Comparison of ENCODE assay signal across 10 cellular contexts in genomic region chr6:156852147-156852857, GRCh38.
DNase-seq lines count a peak whose midpoint lies in the region; ATAC-seq and TF ChIP-seq lines count a peak whose summit lies in the region.
"Had no signal": no experiment of that assay in that cellular context is flagged by ENCODE, and none has a peak within 500 bp of the region (broad histone marks: within the 10 kb centered on the region; RNA-seq: fewer than 3 reads in every experiment).

No MANE protein-coding gene starts in this region.

- H3K27ac ChIP-seq in PC-9, result no peak overlapping the region
- H3K27ac ChIP-seq: epithelial cell of prostate had no signal

- BruUV-seq in PC-9 (replicated peaks; lab: Mats Ljungman, UMichigan), result no TSS peak

- POLR2A ChIA-PET in PC-9 (lab: Charles Lee; ENCODE audit: unreplicated experiment), result no interaction called here

- no peak for TF ChIP-seq CTCF in PC-9 (conservative IDR thresholded peaks at IDR 0.05)

- peaks cover 16% of the 10 kb centered on the region for H4K20me1 ChIP-seq in PC-9 (ENCODE audit: insufficient read depth)

- H3F3A ChIP-seq in PC-9 (ENCODE audit: insufficient read depth, low read depth), result no peaks in the 10 kb centered on the region

- H3K4me1 ChIP-seq in iPS-15b (ENCODE audit: control insufficient read depth, insufficient read depth, low read length) (peaks cover 60% of the 10 kb centered on the region), PC-9 (replicated peaks; ENCODE audit: insufficient read depth) (no peaks in the 10 kb centered on the region)

- H3K9me3 ChIP-seq in iPS-15b (ENCODE audit: control insufficient read depth, insufficient read depth, low read length) (no peaks in the 10 kb centered on the region), PC-9 (ENCODE audit: insufficient read depth, low read depth) (no peaks in the 10 kb centered on the region)

- H3K9me2 ChIP-seq in PC-9 (ENCODE audit: insufficient read depth), result no peaks in the 10 kb centered on the region

- peak; percentile 48 for ATAC-seq in GM18511 (IDR thresholded peaks at IDR 0.05; ENCODE audit: unreplicated experiment)
- peak; percentile 63 for ATAC-seq in GM21723 (IDR thresholded peaks at IDR 0.05; ENCODE audit: unreplicated experiment)
- peak; percentile 59 for ATAC-seq in HG03521 (IDR thresholded peaks at IDR 0.05; ENCODE audit: unreplicated experiment)
- ATAC-seq in left lobe of liver, result no peak

- H3K4me2 ChIP-seq in PC-9, result no peak overlapping the region

- H2AFZ ChIP-seq in PC-9, result no peak overlapping the region

- no peaks in the 10 kb centered on the region for H3K27me3 ChIP-seq in iPS-15b (ENCODE audit: control insufficient read depth, insufficient read depth, low read length)
- H3K27me3 ChIP-seq in PC-9 (ENCODE audit: insufficient read depth, low read depth), result no peaks in the 10 kb centered on the region
- no peaks in the 10 kb centered on the region for H3K27me3 ChIP-seq in H7 (ENCODE audit: control insufficient read depth, insufficient read depth, low read length)

- DNase-seq in PC-9 (no peak), H7 (no peak), mesenteric fat pad (ENCODE audit: low spot score) (no peak), left lobe of liver (ENCODE audit: low spot score) (no peak)
- DNase-seq: midbrain had no signal

- CTCF ChIA-PET in PC-9 (lab: Charles Lee), result no interaction called here

- H3K36me3 ChIP-seq in iPS-15b (ENCODE audit: control insufficient read depth, insufficient read depth, low read length), result no peaks in the 10 kb centered on the region
- no peaks in the 10 kb centered on the region for H3K36me3 ChIP-seq in PC-9 (ENCODE audit: low read depth)
- no peaks in the 10 kb centered on the region for H3K36me3 ChIP-seq in H7 (replicated peaks; ENCODE audit: control insufficient read depth, insufficient read depth, low read length)

- intact Hi-C loops in PC-9 (cut with micrococcal nuclease; ENCODE audit: unreplicated experiment), result no loop called here

- H3K4me3 ChIP-seq in iPS-15b (ENCODE audit: low read depth, low read length) (peak overlapping the region; percentile 24), PC-9 (no peak overlapping the region), H7 (ENCODE audit: insufficient read depth, low read depth, low read length) (no peak overlapping the region)

- H3K9ac ChIP-seq in iPS-15b (ENCODE audit: low read depth, low read length), result no peak overlapping the region

- peaks cover 62% of the 10 kb centered on the region for H3K79me2 ChIP-seq in PC-9 (ENCODE audit: low read depth)
